ENCODE assay signal across 8 cellular contexts in genomic region chr3:50194128-50194902, GRCh38. TPM values are rescaled to one million over a fixed set of nuclear protein-coding genes. Genes with fewer than 3 reads are reported as not detected.
A peak's percentile ranks its signal among the peaks of the same experiment; 100 is the strongest.
DNase-seq lines count a peak whose midpoint lies in the region; ATAC-seq and TF ChIP-seq lines count a peak whose summit lies in the region.

No MANE protein-coding gene starts in this region.

- no peaks in the 10 kb centered on the region for H3K36me3 Mint-ChIP-seq in activated naive CD4-positive, alpha-beta T cell treated with anti-CD3 and anti-CD28 coated beads for 36 hours (ENCODE audit: low read depth)

- H3K27ac Mint-ChIP-seq in activated naive CD4-positive, alpha-beta T cell treated with anti-CD3 and anti-CD28 coated beads for 36 hours, result no peak overlapping the region

- ATAC-seq in Right ventricle myocardium superior (ENCODE audit: poor library complexity), result peak; percentile 86
- ATAC-seq in HG03139 (IDR thresholded peaks at IDR 0.05; ENCODE audit: unreplicated experiment), result no peak

- intact Hi-C loops in activated naive CD4-positive, alpha-beta T cell treated with anti-CD3 and anti-CD28 coated beads for 36 hours (cut with micrococcal nuclease), result loop anchor here (1.0 to 5.0 kb wide), 2 partner anchors 52 to 128 kb away; partner anchors contain the start of gene HYAL2
- intact Hi-C loops in Right ventricle myocardium superior (cut with DNase I), result no loop called here
- intact Hi-C loops in uterus (cut with DNase I; ENCODE audit: low total_unique reads), result loop anchor here (5.0 kb wide), 2 partner anchors 33 to 83 kb away; partner anchors contain the start of gene LSMEM2

- no peak overlapping the region for H3K4me3 Mint-ChIP-seq in activated naive CD4-positive, alpha-beta T cell treated with anti-CD3 and anti-CD28 coated beads for 36 hours

- H3K4me1 Mint-ChIP-seq in activated naive CD4-positive, alpha-beta T cell treated with anti-CD3 and anti-CD28 coated beads for 36 hours (ENCODE audit: low read depth), result peaks cover 15% of the 10 kb centered on the region

- H3K9me3 ChIP-seq in SK-N-MC (ENCODE audit: low read depth, low read length) (no peaks in the 10 kb centered on the region), uterus (no peaks in the 10 kb centered on the region)

- H3K27me3 Mint-ChIP-seq in activated naive CD4-positive, alpha-beta T cell treated with anti-CD3 and anti-CD28 coated beads for 36 hours (ENCODE audit: low read depth), result peaks cover 8% of the 10 kb centered on the region

- H3K9ac ChIP-seq in SK-N-MC (ENCODE audit: insufficient read length), result no peak overlapping the region
- no peak overlapping the region for H3K9ac ChIP-seq in rectal smooth muscle tissue (ENCODE audit: low read length)

- H3K9me3 Mint-ChIP-seq in activated naive CD4-positive, alpha-beta T cell treated with anti-CD3 and anti-CD28 coated beads for 36 hours, result no peaks in the 10 kb centered on the region

- peak; percentile 86 for DNase-seq in AG20443 (ENCODE audit: low spot score)
- DNase-seq in H7, result peak; percentile 97
- DNase-seq in SK-N-MC (ENCODE audit: low read depth, low spot score), result no peak
- peak; percentile 78 for DNase-seq in activated naive CD4-positive, alpha-beta T cell treated with anti-CD3 and anti-CD28 coated beads for 36 hours
- DNase-seq in Right ventricle myocardium superior, result peak; percentile 77
- peak; percentile 67 to 75 for DNase-seq in uterus

- H3K4me3 ChIP-seq in H7 (ENCODE audit: insufficient read depth, low read depth, low read length) (peak overlapping the region; percentile 19; the same call in 1 of the 2 replicates), SK-N-MC (peak overlapping the region; percentile 62), rectal smooth muscle tissue (ENCODE audit: low read length) (peak overlapping the region; percentile 47), uterus (no peak overlapping the region)

- no peak overlapping the region for H3K27ac ChIP-seq in SK-N-MC
- no peak overlapping the region for H3K27ac ChIP-seq in rectal smooth muscle tissue (ENCODE audit: low read depth, low read length)
- no peak overlapping the region for H3K27ac ChIP-seq in uterus

- CTCF ChIA-PET in activated naive CD4-positive, alpha-beta T cell treated with anti-CD3 and anti-CD28 coated beads for 36 hours (lab: Charles Lee), result interaction anchor here (0.6 to 8.1 kb wide), 29 partner anchors 9 to 891 kb away, joined by 3 to 151 read pairs (median 4); partner anchors contain the start of gene SEMA3B

- TF ChIP-seq POLR2A in uterus (IDR thresholded peaks at IDR 0.05), result no peak

- H3K27me3 ChIP-seq in H7 (ENCODE audit: control insufficient read depth, insufficient read depth, low read length), result peaks cover 3% of the 10 kb centered on the region
- peaks cover 16% of the 10 kb centered on the region for H3K27me3 ChIP-seq in rectal smooth muscle tissue (ENCODE audit: control insufficient read depth, insufficient read depth, low read length)
- peaks cover 15 to 17% of the 10 kb centered on the region in 2 donors for H3K27me3 ChIP-seq in uterus

- TF ChIP-seq CTCF in uterus (IDR thresholded peaks at IDR 0.05), result peak; percentile 74 to 93 (median 87)

- H3K36me3 ChIP-seq in H7 (replicated peaks; ENCODE audit: control insufficient read depth, insufficient read depth, low read length), result no peaks in the 10 kb centered on the region
- no peaks in the 10 kb centered on the region for H3K36me3 ChIP-seq in SK-N-MC (ENCODE audit: insufficient read depth, low read length)
- H3K36me3 ChIP-seq in rectal smooth muscle tissue (ENCODE audit: control insufficient read depth, insufficient read depth, low read length), result no peaks in the 10 kb centered on the region
- no peaks in the 10 kb centered on the region for H3K36me3 ChIP-seq in uterus

- H3K4me1 ChIP-seq in rectal smooth muscle tissue (ENCODE audit: control insufficient read depth, insufficient read depth, low read length) (no peaks in the 10 kb centered on the region), uterus (peaks cover 0 to 7% of the 10 kb centered on the region in 2 donors)

RNA-seq across cellular contexts. Expression of gene GNAT1, which starts 2.9 kb away (rescaled TPM):
- not detected in 2 replicates for total RNA-seq in H7 (2014; rRNA removed; shearing (Covaris generic))
- total RNA-seq in activated naive CD4-positive, alpha-beta T cell treated with anti-CD3 and anti-CD28 coated beads for 36 hours, result not detected
- total RNA-seq in Right ventricle myocardium superior (not detected), uterus (not detected)

RNA-seq across cellular contexts. Expression of gene SLC38A3, which starts 10.8 kb away (rescaled TPM):
- total RNA-seq in H7 (2014; rRNA removed; shearing (Covaris generic)), result 0.21 and 0.22 TPM in 2 replicates
- total RNA-seq in activated naive CD4-positive, alpha-beta T cell treated with anti-CD3 and anti-CD28 coated beads for 36 hours, result not detected
- total RNA-seq in Right ventricle myocardium superior (10.6 TPM), uterus (1 to 10 TPM in 1 of 4 donors, under 1 TPM in 1, not detected in 2; 0.69 to 4.1 TPM)

RNA-seq across cellular contexts. Expression of gene SEMA3F, which starts 39.2 kb away (rescaled TPM):
- total RNA-seq in H7 (2014; rRNA removed; shearing (Covaris generic)), result 40.5 and 44.5 TPM in 2 replicates
- not detected for total RNA-seq in activated naive CD4-positive, alpha-beta T cell treated with anti-CD3 and anti-CD28 coated beads for 36 hours
- total RNA-seq in Right ventricle myocardium superior, result 10.8 TPM
- 10 to 100 TPM; 10.5 to 33.1 (median 12.9) TPM for total RNA-seq in uterus

RNA-seq across cellular contexts. Expression of gene GNAI2, which starts 41.7 kb away (rescaled TPM):
- total RNA-seq in H7 (2014; rRNA removed; shearing (Covaris generic)), result 204 and 246 TPM in 2 replicates
- total RNA-seq in activated naive CD4-positive, alpha-beta T cell treated with anti-CD3 and anti-CD28 coated beads for 36 hours, result 100 to 1,000 TPM; 272 to 276 TPM
- 126 TPM for total RNA-seq in Right ventricle myocardium superior
- 100 to 1,000 TPM; 123 to 325 (median 173) TPM for total RNA-seq in uterus

Comparison
In these comparisons a context has a peak if more than half of its experiments do, and no peak if none do; other contexts are left out.
1. H3K4me3 ChIP-seq: peak in H7 (single experiment), SK-N-MC (single experiment) and rectal smooth muscle tissue (single experiment); none in uterus (0 of 2).
2. RNA of gene SEMA3F, which starts 39.2 kb away (total RNA-seq): 40.5 to 44.5 TPM in H7, 10.5 to 33.1 TPM in uterus and 10.8 TPM in Right ventricle myocardium superior (single experiment); not detected in activated naive CD4-positive, alpha-beta T cell treated with anti-CD3 and anti-CD28 coated beads for 36 hours; every median in the first group is over 10 times any median in the second.